Comparison of ENCODE assay signal across 2 cellular contexts in the genomic region with DNA sequence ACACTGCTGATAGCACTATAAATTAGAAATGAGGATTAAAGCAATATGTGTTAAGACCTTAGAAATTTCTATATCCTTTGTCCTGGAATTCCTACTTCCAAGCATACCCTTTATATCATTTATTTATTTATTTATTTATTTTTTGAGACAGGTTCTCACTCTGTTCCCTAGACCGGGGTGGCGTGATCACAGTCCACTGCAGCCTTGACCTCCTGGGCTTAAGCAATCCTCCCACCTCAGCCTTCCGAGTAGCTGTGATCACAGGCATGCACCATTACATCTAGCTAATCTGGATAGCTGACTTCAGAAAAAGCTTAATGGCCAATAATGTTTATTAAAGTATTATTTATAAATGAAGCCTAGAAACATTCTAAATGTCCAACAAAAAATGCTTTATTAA.
TF ChIP-seq lines count a peak whose summit lies in the region.

No MANE protein-coding gene starts in this region.

TF ChIP-seq in liver, 16 proteins besides CTCF, POLR2A, EP300 and RAD21 (continued from another document):
- TF ChIP-seq, protein P1, sequence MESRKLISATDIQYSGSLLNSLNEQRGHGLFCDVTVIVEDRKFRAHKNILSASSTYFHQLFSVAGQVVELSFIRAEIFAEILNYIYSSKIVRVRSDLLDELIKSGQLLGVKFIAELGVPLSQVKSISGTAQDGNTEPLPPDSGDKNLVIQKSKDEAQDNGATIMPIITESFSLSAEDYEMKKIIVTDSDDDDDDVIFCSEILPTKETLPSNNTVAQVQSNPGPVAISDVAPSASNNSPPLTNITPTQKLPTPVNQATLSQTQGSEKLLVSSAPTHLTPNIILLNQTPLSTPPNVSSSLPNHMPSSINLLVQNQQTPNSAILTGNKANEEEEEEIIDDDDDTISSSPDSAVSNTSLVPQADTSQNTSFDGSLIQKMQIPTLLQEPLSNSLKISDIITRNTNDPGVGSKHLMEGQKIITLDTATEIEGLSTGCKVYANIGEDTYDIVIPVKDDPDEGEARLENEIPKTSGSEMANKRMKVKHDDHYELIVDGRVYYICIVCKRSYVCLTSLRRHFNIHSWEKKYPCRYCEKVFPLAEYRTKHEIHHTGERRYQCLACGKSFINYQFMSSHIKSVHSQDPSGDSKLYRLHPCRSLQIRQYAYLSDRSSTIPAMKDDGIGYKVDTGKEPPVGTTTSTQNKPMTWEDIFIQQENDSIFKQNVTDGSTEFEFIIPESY (IDR thresholded peaks at IDR 0.05): no peak
- TF ChIP-seq SP1 (IDR thresholded peaks at IDR 0.05) (peak; percentile 14), TAF1 (conservative IDR thresholded peaks at IDR 0.05) (no peak), HNF4A (conservative IDR thresholded peaks at IDR 0.05) (peak; percentile 45 to 73), JUND (IDR thresholded peaks at IDR 0.05) (no peak)
- TF ChIP-seq, protein P2, sequence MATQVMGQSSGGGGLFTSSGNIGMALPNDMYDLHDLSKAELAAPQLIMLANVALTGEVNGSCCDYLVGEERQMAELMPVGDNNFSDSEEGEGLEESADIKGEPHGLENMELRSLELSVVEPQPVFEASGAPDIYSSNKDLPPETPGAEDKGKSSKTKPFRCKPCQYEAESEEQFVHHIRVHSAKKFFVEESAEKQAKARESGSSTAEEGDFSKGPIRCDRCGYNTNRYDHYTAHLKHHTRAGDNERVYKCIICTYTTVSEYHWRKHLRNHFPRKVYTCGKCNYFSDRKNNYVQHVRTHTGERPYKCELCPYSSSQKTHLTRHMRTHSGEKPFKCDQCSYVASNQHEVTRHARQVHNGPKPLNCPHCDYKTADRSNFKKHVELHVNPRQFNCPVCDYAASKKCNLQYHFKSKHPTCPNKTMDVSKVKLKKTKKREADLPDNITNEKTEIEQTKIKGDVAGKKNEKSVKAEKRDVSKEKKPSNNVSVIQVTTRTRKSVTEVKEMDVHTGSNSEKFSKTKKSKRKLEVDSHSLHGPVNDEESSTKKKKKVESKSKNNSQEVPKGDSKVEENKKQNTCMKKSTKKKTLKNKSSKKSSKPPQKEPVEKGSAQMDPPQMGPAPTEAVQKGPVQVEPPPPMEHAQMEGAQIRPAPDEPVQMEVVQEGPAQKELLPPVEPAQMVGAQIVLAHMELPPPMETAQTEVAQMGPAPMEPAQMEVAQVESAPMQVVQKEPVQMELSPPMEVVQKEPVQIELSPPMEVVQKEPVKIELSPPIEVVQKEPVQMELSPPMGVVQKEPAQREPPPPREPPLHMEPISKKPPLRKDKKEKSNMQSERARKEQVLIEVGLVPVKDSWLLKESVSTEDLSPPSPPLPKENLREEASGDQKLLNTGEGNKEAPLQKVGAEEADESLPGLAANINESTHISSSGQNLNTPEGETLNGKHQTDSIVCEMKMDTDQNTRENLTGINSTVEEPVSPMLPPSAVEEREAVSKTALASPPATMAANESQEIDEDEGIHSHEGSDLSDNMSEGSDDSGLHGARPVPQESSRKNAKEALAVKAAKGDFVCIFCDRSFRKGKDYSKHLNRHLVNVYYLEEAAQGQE (IDR thresholded peaks at IDR 0.05): no peak

TF ChIP-seq in HepG2, 621 proteins besides CTCF, POLR2A, EP300 and RAD21 (continued from another document):
- TF ChIP-seq, protein P3, sequence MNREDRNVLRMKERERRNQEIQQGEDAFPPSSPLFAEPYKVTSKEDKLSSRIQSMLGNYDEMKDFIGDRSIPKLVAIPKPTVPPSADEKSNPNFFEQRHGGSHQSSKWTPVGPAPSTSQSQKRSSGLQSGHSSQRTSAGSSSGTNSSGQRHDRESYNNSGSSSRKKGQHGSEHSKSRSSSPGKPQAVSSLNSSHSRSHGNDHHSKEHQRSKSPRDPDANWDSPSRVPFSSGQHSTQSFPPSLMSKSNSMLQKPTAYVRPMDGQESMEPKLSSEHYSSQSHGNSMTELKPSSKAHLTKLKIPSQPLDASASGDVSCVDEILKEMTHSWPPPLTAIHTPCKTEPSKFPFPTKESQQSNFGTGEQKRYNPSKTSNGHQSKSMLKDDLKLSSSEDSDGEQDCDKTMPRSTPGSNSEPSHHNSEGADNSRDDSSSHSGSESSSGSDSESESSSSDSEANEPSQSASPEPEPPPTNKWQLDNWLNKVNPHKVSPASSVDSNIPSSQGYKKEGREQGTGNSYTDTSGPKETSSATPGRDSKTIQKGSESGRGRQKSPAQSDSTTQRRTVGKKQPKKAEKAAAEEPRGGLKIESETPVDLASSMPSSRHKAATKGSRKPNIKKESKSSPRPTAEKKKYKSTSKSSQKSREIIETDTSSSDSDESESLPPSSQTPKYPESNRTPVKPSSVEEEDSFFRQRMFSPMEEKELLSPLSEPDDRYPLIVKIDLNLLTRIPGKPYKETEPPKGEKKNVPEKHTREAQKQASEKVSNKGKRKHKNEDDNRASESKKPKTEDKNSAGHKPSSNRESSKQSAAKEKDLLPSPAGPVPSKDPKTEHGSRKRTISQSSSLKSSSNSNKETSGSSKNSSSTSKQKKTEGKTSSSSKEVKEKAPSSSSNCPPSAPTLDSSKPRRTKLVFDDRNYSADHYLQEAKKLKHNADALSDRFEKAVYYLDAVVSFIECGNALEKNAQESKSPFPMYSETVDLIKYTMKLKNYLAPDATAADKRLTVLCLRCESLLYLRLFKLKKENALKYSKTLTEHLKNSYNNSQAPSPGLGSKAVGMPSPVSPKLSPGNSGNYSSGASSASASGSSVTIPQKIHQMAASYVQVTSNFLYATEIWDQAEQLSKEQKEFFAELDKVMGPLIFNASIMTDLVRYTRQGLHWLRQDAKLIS (CRISPR knock-in tag; IDR thresholded peaks at IDR 0.05): no peak
- no peak for TF ChIP-seq HNF4G (IDR thresholded peaks at IDR 0.05; ENCODE audit: borderline replicate concordance, low read depth, low read length)
- no peak for TF ChIP-seq HNF4G (CRISPR knock-in tag; IDR thresholded peaks at IDR 0.05; ENCODE audit: borderline replicate concordance, low read depth)
- TF ChIP-seq, protein P4, sequence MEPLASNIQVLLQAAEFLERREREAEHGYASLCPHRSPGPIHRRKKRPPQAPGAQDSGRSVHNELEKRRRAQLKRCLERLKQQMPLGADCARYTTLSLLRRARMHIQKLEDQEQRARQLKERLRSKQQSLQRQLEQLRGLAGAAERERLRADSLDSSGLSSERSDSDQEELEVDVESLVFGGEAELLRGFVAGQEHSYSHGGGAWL (CRISPR knock-in tag; IDR thresholded peaks at IDR 0.05): no peak
- TF ChIP-seq, protein P5, sequence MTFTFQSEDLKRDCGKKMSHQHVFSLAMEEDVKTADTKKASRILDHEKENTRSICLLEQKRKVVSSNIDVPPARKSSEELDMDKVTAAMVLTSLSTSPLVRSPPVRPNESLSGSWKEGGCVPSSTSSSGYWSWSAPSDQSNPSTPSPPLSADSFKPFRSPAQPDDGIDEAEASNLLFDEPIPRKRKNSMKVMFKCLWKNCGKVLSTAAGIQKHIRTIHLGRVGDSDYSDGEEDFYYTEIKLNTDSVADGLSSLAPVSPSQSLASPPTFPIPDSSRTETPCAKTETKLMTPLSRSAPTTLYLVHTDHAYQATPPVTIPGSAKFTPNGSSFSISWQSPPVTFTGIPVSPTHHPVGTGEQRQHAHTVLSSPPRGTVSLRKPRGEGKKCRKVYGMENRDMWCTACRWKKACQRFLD (CRISPR knock-in tag; IDR thresholded peaks at IDR 0.05; ENCODE audit: borderline replicate concordance): no peak
- TF ChIP-seq, protein P6, sequence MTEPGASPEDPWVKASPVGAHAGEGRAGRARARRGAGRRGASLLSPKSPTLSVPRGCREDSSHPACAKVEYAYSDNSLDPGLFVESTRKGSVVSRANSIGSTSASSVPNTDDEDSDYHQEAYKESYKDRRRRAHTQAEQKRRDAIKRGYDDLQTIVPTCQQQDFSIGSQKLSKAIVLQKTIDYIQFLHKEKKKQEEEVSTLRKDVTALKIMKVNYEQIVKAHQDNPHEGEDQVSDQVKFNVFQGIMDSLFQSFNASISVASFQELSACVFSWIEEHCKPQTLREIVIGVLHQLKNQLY (CRISPR knock-in tag; IDR thresholded peaks at IDR 0.05): no peak
- no peak for TF ChIP-seq CENPT (CRISPR knock-in tag; IDR thresholded peaks at IDR 0.05; ENCODE audit: low read depth)
- TF ChIP-seq ZNF558 (CRISPR knock-in tag; IDR thresholded peaks at IDR 0.05; ENCODE audit: borderline replicate concordance): no peak
- no peak for TF ChIP-seq ETV5 (CRISPR knock-in tag; IDR thresholded peaks at IDR 0.05; ENCODE audit: borderline replicate concordance)
- TF ChIP-seq CEBPB (IDR thresholded peaks at IDR 0.05; ENCODE audit: borderline replicate concordance, low read depth, low read length): no peak
- TF ChIP-seq, protein P7, sequence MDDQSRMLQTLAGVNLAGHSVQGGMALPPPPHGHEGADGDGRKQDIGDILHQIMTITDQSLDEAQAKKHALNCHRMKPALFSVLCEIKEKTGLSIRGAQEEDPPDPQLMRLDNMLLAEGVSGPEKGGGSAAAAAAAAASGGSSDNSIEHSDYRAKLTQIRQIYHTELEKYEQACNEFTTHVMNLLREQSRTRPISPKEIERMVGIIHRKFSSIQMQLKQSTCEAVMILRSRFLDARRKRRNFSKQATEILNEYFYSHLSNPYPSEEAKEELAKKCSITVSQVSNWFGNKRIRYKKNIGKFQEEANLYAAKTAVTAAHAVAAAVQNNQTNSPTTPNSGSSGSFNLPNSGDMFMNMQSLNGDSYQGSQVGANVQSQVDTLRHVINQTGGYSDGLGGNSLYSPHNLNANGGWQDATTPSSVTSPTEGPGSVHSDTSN (CRISPR knock-in tag; IDR thresholded peaks at IDR 0.05; ENCODE audit: borderline replicate concordance): no peak
- TF ChIP-seq PPARG (CRISPR knock-in tag; conservative IDR thresholded peaks at IDR 0.05): no peak
- TF ChIP-seq, protein P8, sequence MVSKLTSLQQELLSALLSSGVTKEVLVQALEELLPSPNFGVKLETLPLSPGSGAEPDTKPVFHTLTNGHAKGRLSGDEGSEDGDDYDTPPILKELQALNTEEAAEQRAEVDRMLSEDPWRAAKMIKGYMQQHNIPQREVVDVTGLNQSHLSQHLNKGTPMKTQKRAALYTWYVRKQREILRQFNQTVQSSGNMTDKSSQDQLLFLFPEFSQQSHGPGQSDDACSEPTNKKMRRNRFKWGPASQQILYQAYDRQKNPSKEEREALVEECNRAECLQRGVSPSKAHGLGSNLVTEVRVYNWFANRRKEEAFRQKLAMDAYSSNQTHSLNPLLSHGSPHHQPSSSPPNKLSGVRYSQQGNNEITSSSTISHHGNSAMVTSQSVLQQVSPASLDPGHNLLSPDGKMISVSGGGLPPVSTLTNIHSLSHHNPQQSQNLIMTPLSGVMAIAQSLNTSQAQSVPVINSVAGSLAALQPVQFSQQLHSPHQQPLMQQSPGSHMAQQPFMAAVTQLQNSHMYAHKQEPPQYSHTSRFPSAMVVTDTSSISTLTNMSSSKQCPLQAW (CRISPR knock-in tag; IDR thresholded peaks at IDR 0.05): no peak
- no peak for TF ChIP-seq ZFP37 (CRISPR knock-in tag; IDR thresholded peaks at IDR 0.05; ENCODE audit: borderline replicate concordance)
- no peak for TF ChIP-seq GABPA (IDR thresholded peaks at IDR 0.05; ENCODE audit: low read depth, low read length)
- TF ChIP-seq GABPA (CRISPR knock-in tag; IDR thresholded peaks at IDR 0.05; ENCODE audit: low read depth): no peak
- TF ChIP-seq, protein P9, sequence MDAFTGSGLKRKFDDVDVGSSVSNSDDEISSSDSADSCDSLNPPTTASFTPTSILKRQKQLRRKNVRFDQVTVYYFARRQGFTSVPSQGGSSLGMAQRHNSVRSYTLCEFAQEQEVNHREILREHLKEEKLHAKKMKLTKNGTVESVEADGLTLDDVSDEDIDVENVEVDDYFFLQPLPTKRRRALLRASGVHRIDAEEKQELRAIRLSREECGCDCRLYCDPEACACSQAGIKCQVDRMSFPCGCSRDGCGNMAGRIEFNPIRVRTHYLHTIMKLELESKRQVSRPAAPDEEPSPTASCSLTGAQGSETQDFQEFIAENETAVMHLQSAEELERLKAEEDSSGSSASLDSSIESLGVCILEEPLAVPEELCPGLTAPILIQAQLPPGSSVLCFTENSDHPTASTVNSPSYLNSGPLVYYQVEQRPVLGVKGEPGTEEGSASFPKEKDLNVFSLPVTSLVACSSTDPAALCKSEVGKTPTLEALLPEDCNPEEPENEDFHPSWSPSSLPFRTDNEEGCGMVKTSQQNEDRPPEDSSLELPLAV (CRISPR knock-in tag; conservative IDR thresholded peaks at IDR 0.05; ENCODE audit: low read depth): no peak
- TF ChIP-seq, protein P10, sequence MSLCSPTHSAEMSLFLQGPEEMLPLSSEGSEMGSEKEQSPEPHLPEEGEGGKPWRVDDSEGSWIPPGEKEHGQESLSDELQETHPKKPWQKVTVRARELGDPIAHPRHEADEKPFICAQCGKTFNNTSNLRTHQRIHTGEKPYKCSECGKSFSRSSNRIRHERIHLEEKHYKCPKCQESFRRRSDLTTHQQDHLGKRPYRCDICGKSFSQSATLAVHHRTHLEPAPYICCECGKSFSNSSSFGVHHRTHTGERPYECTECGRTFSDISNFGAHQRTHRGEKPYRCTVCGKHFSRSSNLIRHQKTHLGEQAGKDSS (CRISPR knock-in tag; IDR thresholded peaks at IDR 0.05; ENCODE audit: borderline replicate concordance, low read depth): no peak
